8 cellular contexts compared by ENCODE assay signal in genomic region chr1:119140177-119141019, GRCh38.
A peak's percentile ranks its signal among the peaks of the same experiment; 100 is the strongest.
DNase-seq lines count a peak whose midpoint lies in the region; ATAC-seq and TF ChIP-seq lines count a peak whose summit lies in the region.

TSS of gene WARS2 (minus strand) at chr1:119140653. CDS start at chr1:119140644, 9 bp downstream.

- peak; percentile 94 for ATAC-seq in GM21526 (IDR thresholded peaks at IDR 0.05; ENCODE audit: low FRiP score, unreplicated experiment)

- peak within 1 kb of the TSS; percentile 92 for H3K4me2 ChIP-seq in OCI-LY1 (ENCODE audit: low read length)

- H3K4me3 ChIP-seq in OCI-LY1 (ENCODE audit: low read depth, low read length, poor library complexity, severe bottlenecking), result peak within 1 kb of the TSS; percentile 71

- H3K9me2 ChIP-seq in OCI-LY1 (ENCODE audit: low read depth, low read length), result no peaks in the 10 kb centered on the region

- no peaks in the 10 kb centered on the region for H4K20me1 ChIP-seq in OCI-LY1 (ENCODE audit: insufficient read depth, low read length)

- H3K36me3 ChIP-seq in OCI-LY1 (ENCODE audit: insufficient read depth, low read length), result no peaks in the 10 kb centered on the region

- H3K27me3 ChIP-seq in OCI-LY1 (ENCODE audit: insufficient read depth, low read length), result no peaks in the 10 kb centered on the region

- peak within 1 kb of the TSS; percentile 16; the same call in 1 of the 2 replicates for H2AFZ ChIP-seq in OCI-LY1 (ENCODE audit: low read length)

- H3F3A ChIP-seq in OCI-LY1 (ENCODE audit: insufficient read depth, low read length), result no peaks in the 10 kb centered on the region

- TF ChIP-seq CTCF in OCI-LY1 (IDR thresholded peaks at IDR 0.05; ENCODE audit: low read length), result no peak

- H3K4me1 ChIP-seq in OCI-LY1 (ENCODE audit: insufficient read depth, low read length, severe bottlenecking), result peaks cover 32% of the 10 kb centered on the region

- peak; percentile 99 for DNase-seq in DMS 273 (lab: John Stamatoyannopoulos, UW; ENCODE audit: unreplicated experiment)
- peak; percentile 77 for DNase-seq in HuH-7 (ENCODE audit: low spot score)
- peak; percentile 90 for DNase-seq in activated CD8-positive, alpha-beta memory T cell treated with anti-CD3 and anti-CD28 coated beads, Interleukin-2, amount 50 U/mL, for 4 hours
- peak; percentile 79 for DNase-seq in epidermal melanocyte (ENCODE audit: insufficient read length, low spot score)
- DNase-seq in midbrain (lab: John Stamatoyannopoulos, UW), result peak; percentile 99
- DNase-seq in stimulated activated CD8-positive, alpha-beta memory T cell treated with anti-CD3 and anti-CD28 coated beads, Interleukin-2, amount 100 ng/mL, for 1 hour (ENCODE audit: low read depth in 2 of 2), result peak; percentile 81 to 85

- peaks cover 4% of the 10 kb centered on the region; the same call in 1 of the 2 replicates for H3K79me2 ChIP-seq in OCI-LY1 (ENCODE audit: insufficient read depth, low read length)

- peak within 1 kb of the TSS; percentile 81 for H3K27ac ChIP-seq in OCI-LY1 (ENCODE audit: low read depth, low read length, poor library complexity, severe bottlenecking)

- H3K9me3 ChIP-seq in OCI-LY1 (ENCODE audit: low read length), result no peaks in the 10 kb centered on the region

- H3K9ac ChIP-seq in OCI-LY1 (ENCODE audit: low read length), result peak within 1 kb of the TSS; percentile 82

Comparison
In these comparisons a context has a peak if more than half of its experiments do, and no peak if none do; other contexts are left out.
1. Peak in every context shown above with its lines: DNase-seq, ATAC-seq, H3K4me3 ChIP-seq and H3K27ac ChIP-seq.